Comparison of ENCODE assay signal across 20 cellular contexts in the genomic region with DNA sequence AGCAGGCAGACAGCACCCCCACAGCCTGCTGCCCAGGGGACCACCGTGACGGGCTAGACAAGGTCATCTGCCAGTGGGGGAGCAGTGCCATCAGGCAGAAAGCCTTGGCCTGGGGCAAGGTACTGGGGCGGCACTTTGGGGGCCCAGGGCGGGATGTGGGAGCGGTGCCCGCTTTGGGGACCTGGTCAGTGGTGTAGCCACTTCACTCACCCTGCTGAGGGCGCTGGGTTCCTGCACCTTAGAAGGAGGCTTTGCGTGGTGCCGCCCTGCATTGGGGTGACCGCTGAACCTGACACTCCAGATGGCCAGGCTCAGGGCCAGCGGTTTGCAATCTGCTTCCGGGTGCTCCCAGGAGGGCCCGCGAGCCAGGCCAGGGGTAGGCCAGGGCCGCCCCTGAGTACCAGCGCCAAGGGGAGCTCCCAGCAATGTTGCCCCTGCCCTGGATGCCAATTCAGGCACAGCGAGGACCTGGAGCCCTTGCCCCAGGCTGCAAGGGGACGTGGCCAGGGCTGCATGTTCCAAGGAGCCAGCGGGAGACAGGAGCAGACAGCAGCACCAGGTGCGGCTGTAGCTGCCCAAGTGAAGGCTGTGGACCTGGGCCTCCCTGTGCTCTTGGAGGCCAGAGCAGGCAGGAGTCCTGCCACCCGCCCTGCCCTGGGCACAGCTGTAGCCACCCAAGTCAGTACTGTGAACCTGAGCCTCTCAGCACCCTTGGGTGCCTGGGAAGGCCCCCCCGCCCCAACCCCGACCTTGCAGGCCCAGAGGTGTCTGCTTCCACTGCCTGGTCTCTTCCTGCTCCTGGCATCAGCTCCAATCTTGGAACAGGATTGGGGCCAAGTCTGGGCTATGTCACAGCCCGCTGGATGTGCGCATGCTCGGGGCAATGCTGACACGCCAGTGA.
"Had no signal": no experiment of that assay in that cellular context is flagged by ENCODE, and none has a peak within 500 bp of the region (broad histone marks: within the 10 kb centered on the region; RNA-seq: fewer than 3 reads in every experiment).

No MANE protein-coding gene starts in this region.

- H3K36me3 ChIP-seq: gastroesophageal sphincter, neural progenitor cell, ovary, right atrium auricular region, WERI-Rb-1 had no signal

- H3K27me3 ChIP-seq: gastroesophageal sphincter, neural progenitor cell, ovary, right atrium auricular region, testis had no signal

- DNase-seq: activated CD4-positive, alpha-beta T cell treated with anti-CD3 and anti-CD28 coated beads, Interleukin-2, amount 50 U/mL, for 1 hour; activated CD4-positive, CD25-positive, alpha-beta regulatory T cell treated with anti-CD3 and anti-CD28 coated beads, Interleukin-2, amount 50 U/mL, for 72 hours; activated T-cell treated with anti-CD3 and anti-CD28 coated beads, Interleukin-2, amount 50 U/mL, for 24 hours; central memory CD4-positive, alpha-beta T cell; hypothalamus; left colon; mesendoderm; naive B cell; stimulated activated CD4-positive, alpha-beta T cell treated with anti-CD3 and anti-CD28 coated beads, Interleukin-1b, Interleukin-23, amount 100 ng/mL, for 48 hours; testis; trophoblast cell; WERI-Rb-1 had no signal

- H3K27ac ChIP-seq: gastroesophageal sphincter, neural progenitor cell, ovary, psoas muscle, right atrium auricular region, SK-N-MC, testis, WERI-Rb-1 had no signal

- ATAC-seq: activated naive CD4-positive, alpha-beta T cell treated with anti-CD3 and anti-CD28 coated beads, Interleukin-2, amount 50 U/mL, for 72 hours; activated T-helper 17 cell treated with anti-CD3 and anti-CD28 coated beads, Interleukin-2, amount 50 U/mL, for 72 hours; left colon; psoas muscle had no signal

- H3K9ac ChIP-seq: neural progenitor cell had no signal

- H3K27ac Mint-ChIP-seq: activated naive CD4-positive, alpha-beta T cell treated with anti-CD3 and anti-CD28 coated beads, Interleukin-2, amount 50 U/mL, for 72 hours; activated T-cell treated with anti-CD3 and anti-CD28 coated beads, Interleukin-2, amount 50 U/mL, for 24 hours; activated T-helper 17 cell treated with anti-CD3 and anti-CD28 coated beads, Interleukin-2, amount 50 U/mL, for 72 hours; neural progenitor cell had no signal

- H2AFZ ChIP-seq: neural progenitor cell had no signal

- H3K4me3 ChIP-seq: gastroesophageal sphincter, neural progenitor cell, ovary, psoas muscle, right atrium auricular region, SK-N-MC, testis had no signal

- H3K4me1 Mint-ChIP-seq: activated T-helper 17 cell treated with anti-CD3 and anti-CD28 coated beads, Interleukin-2, amount 50 U/mL, for 72 hours; naive B cell; neural progenitor cell had no signal

- H3K36me3 Mint-ChIP-seq: activated naive CD4-positive, alpha-beta T cell treated with anti-CD3 and anti-CD28 coated beads, Interleukin-2, amount 50 U/mL, for 72 hours; naive B cell; neural progenitor cell had no signal

- H3K9me3 ChIP-seq: gastroesophageal sphincter, ovary, psoas muscle, right atrium auricular region, testis had no signal

- H3K4me1 ChIP-seq: gastroesophageal sphincter, neural progenitor cell, psoas muscle, right atrium auricular region, testis had no signal

- H3K27me3 Mint-ChIP-seq: activated T-cell treated with anti-CD3 and anti-CD28 coated beads, Interleukin-2, amount 50 U/mL, for 24 hours; activated T-helper 17 cell treated with anti-CD3 and anti-CD28 coated beads, Interleukin-2, amount 50 U/mL, for 72 hours; naive B cell had no signal

- H3K4me2 ChIP-seq: neural progenitor cell had no signal

- H3K9me3 Mint-ChIP-seq: activated naive CD4-positive, alpha-beta T cell treated with anti-CD3 and anti-CD28 coated beads, Interleukin-2, amount 50 U/mL, for 72 hours; activated T-helper 17 cell treated with anti-CD3 and anti-CD28 coated beads, Interleukin-2, amount 50 U/mL, for 72 hours had no signal

- H3K4me3 Mint-ChIP-seq: activated T-cell treated with anti-CD3 and anti-CD28 coated beads, Interleukin-2, amount 50 U/mL, for 24 hours; activated T-helper 17 cell treated with anti-CD3 and anti-CD28 coated beads, Interleukin-2, amount 50 U/mL, for 72 hours; naive B cell; neural progenitor cell had no signal
